ENCODE assay signal across 19 cellular contexts in genomic region chr1:53130598-53130877, GRCh38. TPM values are rescaled to one million over a fixed set of nuclear protein-coding genes. Genes with fewer than 3 reads are reported as not detected.
DNase-seq lines count a peak whose midpoint lies in the region; ATAC-seq, FAIRE-seq and TF ChIP-seq lines count a peak whose summit lies in the region.
"Had no signal": no experiment of that assay in that cellular context is flagged by ENCODE, and none has a peak within 500 bp of the region (broad histone marks: within the 10 kb centered on the region; RNA-seq: fewer than 3 reads in every experiment).

No MANE protein-coding gene starts in this region.

- no peaks in the 10 kb centered on the region for H3K9me3 ChIP-seq in right cardiac atrium (ENCODE audit: control insufficient read depth, low read length)
- no peaks in the 10 kb centered on the region for H3K9me3 ChIP-seq in HepG2 (ENCODE audit: low read length)
- H3K9me3 ChIP-seq in transverse colon: no peaks in the 10 kb centered on the region
- H3K9me3 ChIP-seq: A549; BLaER1 treated with 17β-estradiol and CSF1 and Interleukin-3, amounts not matched to agents 10 nM and 100 nM had no signal

- WGBS in right cardiac atrium: 80% methylated on average over 1 of the region's 1 CpG
- 20% methylated on average over 1 of the region's 1 CpG for WGBS in HepG2 (ENCODE audit: low lambda C conversion rate)
- 78% methylated on average over 1 of the region's 1 CpG; no CpG with 5 or more reads in 1 of the 2 donors for WGBS in transverse colon (ENCODE audit: low coverage in 1 of 2), 2 donors

- no peaks in the 10 kb centered on the region for H3K36me3 Mint-ChIP-seq in endothelial cell (ENCODE audit: low read depth, unreplicated experiment)

- H3K9me3 Mint-ChIP-seq in endothelial cell (ENCODE audit: unreplicated experiment): no peaks in the 10 kb centered on the region

- peaks cover 6% of the 10 kb centered on the region for H3K27me3 Mint-ChIP-seq in endothelial cell (ENCODE audit: unreplicated experiment)

- H3K27ac ChIP-seq in right cardiac atrium (ENCODE audit: low read length) (no peak overlapping the region), HepG2 (ENCODE audit: extremely low read length, insufficient read depth, low read length) (peak overlapping the region; percentile 19), transverse colon (peak overlapping the region; percentile 59 to 88 (median 73))
- H3K27ac ChIP-seq: BLaER1 treated with 17β-estradiol and CSF1 and Interleukin-3, amounts not matched to agents 10 nM and 100 nM; GM23248; HL-60; PC-9 had no signal

- no peak for TF ChIP-seq RAD21 in HepG2 (CRISPR knock-in tag; IDR thresholded peaks at IDR 0.05)

- POLR2A ChIA-PET in HepG2 (lab: Yijun Ruan, JAX): interaction anchor here (1.2 to 2.9 kb wide), 6 partner anchors 9 to 52 kb away, joined by 3 to 16 read pairs (median 6); no protein-coding TSS in a partner anchor

- no TSS peak for BruUV-seq in HepG2 (replicated peaks; lab: Mats Ljungman, UMichigan)

- TF ChIP-seq CTCF in HepG2 (CRISPR knock-in tag; IDR thresholded peaks at IDR 0.05) (no peak), transverse colon (IDR thresholded peaks at IDR 0.05) (no peak), endothelial cell (IDR thresholded peaks at IDR 0.05; ENCODE audit: unreplicated experiment) (no peak)

- no peak overlapping the region for H3K27ac Mint-ChIP-seq in endothelial cell (ENCODE audit: unreplicated experiment)

- peak overlapping the region; percentile 3; the same call in 1 of the 2 replicates for H3K9ac ChIP-seq in HepG2 (ENCODE audit: insufficient read depth, low read depth, low read length)
- H3K9ac ChIP-seq: BLaER1 treated with 17β-estradiol and CSF1 and Interleukin-3, amounts not matched to agents 10 nM and 100 nM; GM23248 had no signal

- TF ChIP-seq POLR2A in HepG2 (IDR thresholded peaks at IDR 0.05; ENCODE audit: insufficient read depth in 1 of 2, low read depth in 2 of 2, low read length in 2 of 2) (no peak), transverse colon (IDR thresholded peaks at IDR 0.05) (no peak)

- no peak for FAIRE-seq in HepG2 (lab: Jason Lieb, UNC)
- FAIRE-seq: A549, HTR-8/SVneo had no signal

- intact Hi-C loops in right cardiac atrium (cut with DNase I): no loop called here
- intact Hi-C loops in Right ventricle myocardium inferior (cut with DNase I): no loop called here
- intact Hi-C loops in HepG2 (cut with micrococcal nuclease; ENCODE audit: unreplicated experiment): no loop called here
- intact Hi-C loops in posterior vena cava (cut with DNase I): loop anchor here in 1 of 2 donors (1.0 to 5.0 kb wide), 2 partner anchors 12 to 743 kb away; no protein-coding TSS in a partner anchor
- intact Hi-C loops in transverse colon (cut with DNase I; ENCODE audit: low total_unique reads): no loop called here

- no peak overlapping the region for H3K4me3 Mint-ChIP-seq in endothelial cell (ENCODE audit: unreplicated experiment)

- H3K4me3 ChIP-seq in right cardiac atrium (ENCODE audit: low read length): no peak overlapping the region
- H3K4me3 ChIP-seq in HepG2 (replicated peaks in 1 of 3; ENCODE audit: insufficient read depth in 1 of 3, low read depth in 2 of 3, low read length in 3 of 3): no peak overlapping the region
- H3K4me3 ChIP-seq in transverse colon: no peak overlapping the region
- H3K4me3 ChIP-seq: A549; BLaER1 treated with 17β-estradiol and CSF1 and Interleukin-3, amounts not matched to agents 10 nM and 100 nM; GM23248; PC-9 had no signal

- H3K4me1 ChIP-seq in right cardiac atrium (ENCODE audit: control insufficient read depth, insufficient read depth, low read length): no peaks in the 10 kb centered on the region
- peaks cover 79% of the 10 kb centered on the region for H3K4me1 ChIP-seq in HepG2 (ENCODE audit: insufficient read depth, low read length)
- peaks cover 5 to 18% (median 12%) of the 10 kb centered on the region in 4 donors for H3K4me1 ChIP-seq in transverse colon
- H3K4me1 ChIP-seq: BLaER1 treated with 17β-estradiol and CSF1 and Interleukin-3, amounts not matched to agents 10 nM and 100 nM had no signal

- H2AFZ ChIP-seq in HepG2 (ENCODE audit: low read length): no peak overlapping the region
- H2AFZ ChIP-seq: GM23248, PC-9 had no signal

- H3K4me1 Mint-ChIP-seq in endothelial cell (ENCODE audit: unreplicated experiment): no peaks in the 10 kb centered on the region

- CTCF ChIA-PET in HepG2 (lab: Yijun Ruan, JAX; ENCODE audit: low intra/inter-chr PET ratio, low total read pairs): no interaction called here

- peak; percentile 51 to 74 for ATAC-seq in right cardiac atrium
- no peak for ATAC-seq in Right ventricle myocardium inferior
- ATAC-seq in HepG2: peak; percentile 35
- ATAC-seq: A549 had no signal

- no peak for TF ChIP-seq EP300 in HepG2 (IDR thresholded peaks at IDR 0.05; ENCODE audit: low read depth in 2 of 2, low read length in 2 of 2)
- TF ChIP-seq EP300 in HepG2 (CRISPR knock-in tag; IDR thresholded peaks at IDR 0.05; ENCODE audit: borderline replicate concordance): no peak
- no peak for TF ChIP-seq EP300 in transverse colon (IDR thresholded peaks at IDR 0.05; ENCODE audit: low read depth)

- H3K4me2 ChIP-seq in HepG2 (ENCODE audit: low read depth, low read length): peak overlapping the region; percentile 40
- H3K4me2 ChIP-seq: A549; BLaER1 treated with 17β-estradiol and CSF1 and Interleukin-3, amounts not matched to agents 10 nM and 100 nM; PC-9 had no signal

- DNase-seq in right cardiac atrium (peak in 1 of 3 donors; percentile 74), Right ventricle myocardium inferior (ENCODE audit: missing footprints) (no peak), HepG2 (ENCODE audit: low spot score) (no peak), posterior vena cava (ENCODE audit: low spot score) (peak; percentile 30), transverse colon (no peak), activated gamma-delta T cell (lab: John Stamatoyannopoulos, UW) (no peak), endothelial cell (ENCODE audit: low spot score) (no peak), cerebellar cortex (ENCODE audit: low spot score) (no peak)
- DNase-seq: DMS79 treated with DMSO at 0.1 percent for 48 hours, GM23248, HCEC 1CT, NCI-H2029, NCI-H2171 treated with DMSO at 0.1 percent for 48 hours, PC-9 had no signal

- in situ Hi-C loops in HepG2 (cut with HindIII; ENCODE audit: extremely low pct_ligation_motif_present, low pct_unique_long_range_greater_than_20kb): no loop called here
- in situ Hi-C loops in transverse colon (cut with MboI; ENCODE audit: low pct_ligation_motif_present in 1 of 4, low pct_unique_long_range_greater_than_20kb in 1 of 4, low sequenced_read_pairs in 3 of 4): no loop called here

- H3K36me3 ChIP-seq in HepG2 (replicated peaks in 1 of 2; ENCODE audit: control insufficient read depth in 1 of 2, insufficient read depth in 2 of 2, low read length in 2 of 2) (no peaks in the 10 kb centered on the region), transverse colon (no peaks in the 10 kb centered on the region)
- H3K36me3 ChIP-seq: BLaER1 treated with 17β-estradiol and CSF1 and Interleukin-3, amounts not matched to agents 10 nM and 100 nM had no signal

- H3K79me2 ChIP-seq in HepG2 (ENCODE audit: insufficient read depth, low read length): no peaks in the 10 kb centered on the region

- H4K20me1 ChIP-seq in HepG2 (ENCODE audit: insufficient read depth, low read length): no peaks in the 10 kb centered on the region
- H4K20me1 ChIP-seq: BLaER1 treated with 17β-estradiol and CSF1 and Interleukin-3, amounts not matched to agents 10 nM and 100 nM had no signal

- H3K27me3 ChIP-seq in right cardiac atrium (ENCODE audit: control insufficient read depth, insufficient read depth) (no peaks in the 10 kb centered on the region), HepG2 (ENCODE audit: control insufficient read depth in 1 of 2, insufficient read depth in 2 of 2, low read length in 2 of 2) (peaks cover 3 to 5% of the 10 kb centered on the region in 2 experiments; a peak in 3 of 5 replicates), transverse colon (no peaks in the 10 kb centered on the region)
- H3K27me3 ChIP-seq: BLaER1 treated with 17β-estradiol and CSF1 and Interleukin-3, amounts not matched to agents 10 nM and 100 nM had no signal

TF ChIP-seq in HepG2, 621 proteins besides CTCF, POLR2A, EP300 and RAD21:
- TF ChIP-seq ZNF768 (CRISPR knock-in tag; IDR thresholded peaks at IDR 0.05) (peak; percentile 94), ZFP82 (CRISPR knock-in tag; IDR thresholded peaks at IDR 0.05; ENCODE audit: borderline replicate concordance) (no peak), PTBP1 (IDR thresholded peaks at IDR 0.05; ENCODE audit: low read depth, low read length, poor library complexity, severe bottlenecking) (no peak), KDM1A (CRISPR knock-in tag; IDR thresholded peaks at IDR 0.05) (peak; percentile 35; the same call in 1 of the 2 replicates)
TF ChIP-seq in HepG2: peak in this region for 2.

RNA-seq across cellular contexts. Expression of gene SLC1A7, which starts 11.9 kb away (rescaled TPM):
- total RNA-seq in right cardiac atrium: 1 to 10 TPM in 2 of 4 donors, under 1 TPM in 2; 0.71 to 1.8 (median 1.1) TPM
- 0.57 TPM for polyA plus RNA-seq in right cardiac atrium
- not detected for total RNA-seq in Right ventricle myocardium inferior
- 0.04 TPM in 1 of 2 replicates, not detected in the other for total RNA-seq in HepG2 (2016; rRNA removed; fragmentation: Illumina TruSeq; extraction: Trizol)
- 0.10 TPM in 1 of 2 replicates, not detected in the other for total RNA-seq in HepG2 (2016; cell fraction: cytosol; rRNA removed; fragmentation: Illumina TruSeq; extraction: Trizol; ENCODE audit: low read depth)
- 0.10 TPM in 1 of 2 replicates, not detected in the other for total RNA-seq in HepG2 (2016; cell fraction: insoluble cytoplasmic fraction; rRNA removed; fragmentation: Illumina TruSeq; extraction: Trizol)
- not detected in 2 replicates for total RNA-seq in HepG2 (2016; cell fraction: membrane; rRNA removed; fragmentation: Illumina TruSeq; extraction: Trizol)
- total RNA-seq in HepG2 (2016; cell fraction: nucleus; rRNA removed; fragmentation: Illumina TruSeq; extraction: Trizol): not detected in 2 replicates
- 2.0 and 4.8 TPM in 2 replicates for polyA plus RNA-seq in HepG2 (2011; rRNA removed)
- polyA plus RNA-seq in HepG2 (2011; cell fraction: cytosol; rRNA removed): 1.7 and 1.9 TPM in 2 replicates
- 10.0 and 14.8 TPM in 2 replicates for polyA plus RNA-seq in HepG2 (2011; cell fraction: nucleus; rRNA removed)
- 8.9 and 11.0 TPM in 2 replicates for polyA plus RNA-seq in HepG2 (2012)
- polyA plus RNA-seq in HepG2 (2016; cell fraction: cytosol; fragmentation: Illumina TruSeq; extraction: Trizol; ENCODE audit: low read depth): not detected in 2 replicates
- not detected in 2 replicates for polyA plus RNA-seq in HepG2 (2016; cell fraction: insoluble cytoplasmic fraction; fragmentation: Illumina TruSeq; extraction: Trizol; ENCODE audit: low read depth)
- polyA plus RNA-seq in HepG2 (2016; cell fraction: membrane; fragmentation: Illumina TruSeq; extraction: Trizol; ENCODE audit: low read depth): 0.07 TPM in 1 of 2 replicates, not detected in the other
- not detected in 2 replicates for polyA plus RNA-seq in HepG2 (2016; cell fraction: nucleus; fragmentation: Illumina TruSeq; extraction: Trizol; ENCODE audit: insufficient read depth, low read depth)
- polyA minus RNA-seq in HepG2 (2011; rRNA and poly(A)+ RNA removed; ENCODE audit: low replicate concordance): 2.1 TPM in 1 of 2 replicates, not detected in the other
- 0.70 and 0.99 TPM in 2 replicates for polyA minus RNA-seq in HepG2 (2011; cell fraction: cytosol; rRNA and poly(A)+ RNA removed)
- 0.77 and 2.1 TPM in 2 replicates for polyA minus RNA-seq in HepG2 (2011; cell fraction: nucleus; rRNA and poly(A)+ RNA removed)
- total RNA-seq in posterior vena cava: 1 to 10 TPM; 1.7 to 2.5 TPM
- total RNA-seq in transverse colon: 1 to 10 TPM in 3 of 4 donors, not detected in 1; 1.1 to 1.6 (median 1.6) TPM
- total RNA-seq in endothelial cell (ENCODE audit: unreplicated experiment): not detected
- total RNA-seq: GM23248, NCI-H460, PC-9 had no signal
